2 cellular contexts compared by ENCODE assay signal in the genomic region with DNA sequence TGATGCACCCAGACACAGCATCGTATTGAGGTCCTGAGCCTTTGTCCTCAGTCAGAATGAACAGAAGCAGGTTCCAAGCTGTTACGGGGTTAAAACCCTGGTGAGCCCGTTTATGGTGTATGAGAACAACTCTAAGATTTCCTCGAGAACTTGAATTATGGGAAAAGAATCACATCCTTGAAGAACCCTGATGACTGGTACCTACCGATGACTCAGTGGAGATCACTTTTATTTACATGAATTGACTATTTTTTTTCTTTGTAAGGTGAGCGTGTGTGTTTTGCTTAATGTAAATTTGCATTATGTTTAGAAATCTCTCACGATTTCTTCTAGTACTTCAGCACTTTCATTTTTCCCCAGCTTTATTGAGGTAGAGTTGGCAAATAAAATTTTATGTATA.
TF ChIP-seq lines count a peak whose summit lies in the region.

No MANE protein-coding gene starts in this region.

TF ChIP-seq in A549, 52 proteins besides CTCF, POLR2A, EP300 and RAD21 (continued from another document):
- TF ChIP-seq, protein P1, sequence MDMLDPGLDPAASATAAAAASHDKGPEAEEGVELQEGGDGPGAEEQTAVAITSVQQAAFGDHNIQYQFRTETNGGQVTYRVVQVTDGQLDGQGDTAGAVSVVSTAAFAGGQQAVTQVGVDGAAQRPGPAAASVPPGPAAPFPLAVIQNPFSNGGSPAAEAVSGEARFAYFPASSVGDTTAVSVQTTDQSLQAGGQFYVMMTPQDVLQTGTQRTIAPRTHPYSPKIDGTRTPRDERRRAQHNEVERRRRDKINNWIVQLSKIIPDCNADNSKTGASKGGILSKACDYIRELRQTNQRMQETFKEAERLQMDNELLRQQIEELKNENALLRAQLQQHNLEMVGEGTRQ (IDR thresholded peaks at IDR 0.05), result no peak

TF ChIP-seq in HEK293, 187 proteins besides CTCF, POLR2A, EP300 and RAD21 (continued from another document):
- TF ChIP-seq, protein P2, sequence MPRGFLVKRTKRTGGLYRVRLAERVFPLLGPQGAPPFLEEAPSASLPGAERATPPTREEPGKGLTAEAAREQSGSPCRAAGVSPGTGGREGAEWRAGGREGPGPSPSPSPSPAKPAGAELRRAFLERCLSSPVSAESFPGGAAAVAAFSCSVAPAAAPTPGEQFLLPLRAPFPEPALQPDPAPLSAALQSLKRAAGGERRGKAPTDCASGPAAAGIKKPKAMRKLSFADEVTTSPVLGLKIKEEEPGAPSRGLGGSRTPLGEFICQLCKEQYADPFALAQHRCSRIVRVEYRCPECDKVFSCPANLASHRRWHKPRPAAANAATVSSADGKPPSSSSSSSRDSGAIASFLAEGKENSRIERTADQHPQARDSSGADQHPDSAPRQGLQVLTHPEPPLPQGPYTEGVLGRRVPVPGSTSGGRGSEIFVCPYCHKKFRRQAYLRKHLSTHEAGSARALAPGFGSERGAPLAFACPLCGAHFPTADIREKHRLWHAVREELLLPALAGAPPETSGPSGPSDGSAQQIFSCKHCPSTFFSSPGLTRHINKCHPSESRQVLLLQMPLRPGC (tag by site-specific recombination; IDR thresholded peaks at IDR 0.05), result no peak
- TF ChIP-seq ZNF155 (tag by site-specific recombination; IDR thresholded peaks at IDR 0.05), result no peak
- TF ChIP-seq ZNF529 (tag by site-specific recombination; IDR thresholded peaks at IDR 0.05; ENCODE audit: insufficient replicate concordance), result no peak
